ENCODE assay signal across 31 cellular contexts in the genomic region with DNA sequence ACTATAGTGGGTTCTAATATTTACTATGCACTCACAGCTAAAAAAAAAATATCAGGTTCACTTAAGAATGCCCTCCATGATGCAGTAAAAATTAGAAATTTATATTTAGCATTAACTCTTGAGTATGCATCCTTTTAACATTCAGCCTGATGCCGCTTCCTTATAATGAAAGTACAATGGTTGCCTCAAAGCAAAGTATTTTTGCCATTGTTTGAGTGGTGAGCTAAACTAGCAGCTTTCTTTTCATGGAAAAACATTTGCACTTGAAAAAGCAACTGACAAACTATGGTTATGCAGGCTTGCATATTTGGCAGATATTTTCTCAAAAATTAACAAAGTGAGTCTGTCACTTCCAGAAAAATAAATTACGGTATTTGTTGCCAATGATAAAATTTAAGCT.
"Had no signal": no experiment of that assay in that cellular context is flagged by ENCODE, and none has a peak within 500 bp of the region (broad histone marks: within the 10 kb centered on the region; RNA-seq: fewer than 3 reads in every experiment).

No MANE protein-coding gene starts in this region.

- H3K36me3 Mint-ChIP-seq: activated naive CD4-positive, alpha-beta T cell treated with anti-CD3 and anti-CD28 coated beads, Interleukin-2, amount 10 ng/mL, durations not matched to agents 7 days and 5 days; activated naive CD4-positive, alpha-beta T cell treated with anti-CD3 and anti-CD28 coated beads, Interleukin-2, amount 50 U/mL, for 72 hours; activated naive CD8-positive, alpha-beta T cell treated with anti-CD3 and anti-CD28 coated beads, Interleukin-2, amount 10 ng/mL, durations not matched to agents 7 days and 5 days; brain had no signal

- ATAC-seq: activated CD4-positive, alpha-beta T cell treated with anti-CD3 and anti-CD28 coated beads for 36 hours; activated naive CD4-positive, alpha-beta T cell treated with anti-CD3 and anti-CD28 coated beads, Interleukin-2, amount 50 U/mL, for 72 hours; activated T-cell treated with anti-CD3 and anti-CD28 coated beads, Interleukin-2, amount 50 U/mL, for 72 hours; gastroesophageal sphincter; heart right ventricle; T-helper 17 cell had no signal

- DNase-seq: activated CD4-positive, alpha-beta memory T cell treated with anti-CD3 and anti-CD28 coated beads, Interleukin-2, amount 10 ng/mL, durations not matched to agents 7 days and 5 days; activated CD4-positive, alpha-beta T cell treated with anti-CD3 and anti-CD28 coated beads for 36 hours; activated CD4-positive, alpha-beta T cell treated with anti-CD3 and anti-CD28 coated beads, Interleukin-2, amount 10 ng/mL, durations not matched to agents 24 days and 14 days; activated CD4-positive, CD25-positive, alpha-beta regulatory T cell; activated CD4-positive, CD25-positive, alpha-beta regulatory T cell treated with anti-CD3 and anti-CD28 coated beads, Interleukin-2, amount 50 U/mL, for 72 hours; activated CD8-positive, alpha-beta memory T cell treated with anti-CD3 and anti-CD28 coated beads, Interleukin-2, amount 50 U/mL, for 48 hours; activated gamma-delta T cell; activated naive CD4-positive, alpha-beta T cell; activated naive CD4-positive, alpha-beta T cell treated with anti-CD3 and anti-CD28 coated beads, Interleukin-2, amount 10 ng/mL, durations not matched to agents 7 days and 5 days; activated naive CD8-positive, alpha-beta T cell treated with anti-CD3 and anti-CD28 coated beads, Interleukin-2, amount 10 ng/mL, durations not matched to agents 7 days and 5 days; activated T-cell treated with anti-CD3 and anti-CD28 coated beads for 4 hours; activated T-cell treated with anti-CD3 and anti-CD28 coated beads, Interleukin-2, amount 50 U/mL, for 24 hours; activated T-cell treated with anti-CD3 and anti-CD28 coated beads, Interleukin-2, amount 50 U/mL, for 72 hours; central memory CD4-positive, alpha-beta T cell; cerebellar nuclear complex; colonic mucosa; effector CD8-positive, alpha-beta T cell; esophagus squamous epithelium; foreskin melanocyte; heart right ventricle; T-helper 17 cell; T1000; WERI-Rb-1 had no signal

- H3K4me1 ChIP-seq: ascending aorta, breast epithelium, colonic mucosa, esophagus squamous epithelium, gastroesophageal sphincter, heart right ventricle had no signal

- H3K27me3 Mint-ChIP-seq: activated CD4-positive, alpha-beta memory T cell treated with anti-CD3 and anti-CD28 coated beads, Interleukin-2, amount 10 ng/mL, durations not matched to agents 7 days and 5 days; activated CD4-positive, alpha-beta T cell treated with anti-CD3 and anti-CD28 coated beads for 36 hours; activated CD4-positive, alpha-beta T cell treated with anti-CD3 and anti-CD28 coated beads, Interleukin-2, amount 10 ng/mL, durations not matched to agents 24 days and 14 days; activated naive CD4-positive, alpha-beta T cell treated with anti-CD3 and anti-CD28 coated beads, Interleukin-2, amount 10 ng/mL, durations not matched to agents 7 days and 5 days; activated naive CD8-positive, alpha-beta T cell treated with anti-CD3 and anti-CD28 coated beads, Interleukin-2, amount 10 ng/mL, durations not matched to agents 7 days and 5 days; activated T-cell treated with anti-CD3 and anti-CD28 coated beads, Interleukin-2, amount 50 U/mL, for 24 hours; T-helper 17 cell had no signal

- H3K4me3 ChIP-seq: ascending aorta, breast epithelium, cardiac muscle cell, colonic mucosa, esophagus squamous epithelium, gastroesophageal sphincter, heart right ventricle had no signal

- H3K9me3 Mint-ChIP-seq: activated CD4-positive, alpha-beta memory T cell treated with anti-CD3 and anti-CD28 coated beads, Interleukin-2, amount 10 ng/mL, durations not matched to agents 7 days and 5 days; activated CD4-positive, alpha-beta T cell treated with anti-CD3 and anti-CD28 coated beads, Interleukin-2, amount 10 ng/mL, durations not matched to agents 24 days and 14 days; activated naive CD4-positive, alpha-beta T cell treated with anti-CD3 and anti-CD28 coated beads, Interleukin-2, amount 10 ng/mL, durations not matched to agents 7 days and 5 days; activated naive CD8-positive, alpha-beta T cell treated with anti-CD3 and anti-CD28 coated beads, Interleukin-2, amount 10 ng/mL, durations not matched to agents 7 days and 5 days; activated T-cell treated with anti-CD3 and anti-CD28 coated beads, Interleukin-2, amount 50 U/mL, for 24 hours; brain; T-helper 2 cell treated with Interferon-gamma antibody and Interleukin-4, amounts not matched to agents 5 μg/mL and 100 μg/mL, for 36 hours had no signal

- H3K4me1 Mint-ChIP-seq: activated CD4-positive, alpha-beta memory T cell treated with anti-CD3 and anti-CD28 coated beads, Interleukin-2, amount 10 ng/mL, durations not matched to agents 7 days and 5 days; activated CD4-positive, alpha-beta T cell treated with anti-CD3 and anti-CD28 coated beads for 36 hours; activated CD4-positive, alpha-beta T cell treated with anti-CD3 and anti-CD28 coated beads, Interleukin-2, amount 10 ng/mL, durations not matched to agents 24 days and 14 days; activated naive CD4-positive, alpha-beta T cell treated with anti-CD3 and anti-CD28 coated beads, Interleukin-2, amount 10 ng/mL, durations not matched to agents 7 days and 5 days; activated naive CD8-positive, alpha-beta T cell treated with anti-CD3 and anti-CD28 coated beads, Interleukin-2, amount 10 ng/mL, durations not matched to agents 7 days and 5 days; T-helper 17 cell had no signal

- H3K9me3 ChIP-seq: ascending aorta, breast epithelium, colonic mucosa, esophagus squamous epithelium, gastroesophageal sphincter, heart right ventricle had no signal

- H3K27ac Mint-ChIP-seq: activated CD4-positive, alpha-beta memory T cell treated with anti-CD3 and anti-CD28 coated beads, Interleukin-2, amount 10 ng/mL, durations not matched to agents 7 days and 5 days; activated CD4-positive, alpha-beta T cell treated with anti-CD3 and anti-CD28 coated beads for 36 hours; activated CD4-positive, alpha-beta T cell treated with anti-CD3 and anti-CD28 coated beads, Interleukin-2, amount 10 ng/mL, durations not matched to agents 24 days and 14 days; activated naive CD4-positive, alpha-beta T cell treated with anti-CD3 and anti-CD28 coated beads, Interleukin-2, amount 10 ng/mL, durations not matched to agents 7 days and 5 days; activated naive CD4-positive, alpha-beta T cell treated with anti-CD3 and anti-CD28 coated beads, Interleukin-2, amount 50 U/mL, for 72 hours; activated naive CD8-positive, alpha-beta T cell treated with anti-CD3 and anti-CD28 coated beads, Interleukin-2, amount 10 ng/mL, durations not matched to agents 7 days and 5 days; activated T-cell treated with anti-CD3 and anti-CD28 coated beads, Interleukin-2, amount 50 U/mL, for 24 hours; activated T-cell treated with anti-CD3 and anti-CD28 coated beads, Interleukin-2, amount 50 U/mL, for 72 hours; brain; T-helper 17 cell; T-helper 2 cell treated with Interferon-gamma antibody and Interleukin-4, amounts not matched to agents 5 μg/mL and 100 μg/mL, for 36 hours had no signal

- H3K27ac ChIP-seq: ascending aorta, breast epithelium, cardiac muscle cell, colonic mucosa, epithelial cell of prostate, esophagus squamous epithelium, gastroesophageal sphincter, heart right ventricle, WERI-Rb-1 had no signal

- H3K36me3 ChIP-seq: ascending aorta, breast epithelium, cardiac muscle cell, colonic mucosa, esophagus squamous epithelium, gastroesophageal sphincter, heart right ventricle, WERI-Rb-1 had no signal

- H3K27me3 ChIP-seq: ascending aorta, breast epithelium, cardiac muscle cell, colonic mucosa, esophagus squamous epithelium, gastroesophageal sphincter, heart right ventricle had no signal

- H3K4me3 Mint-ChIP-seq: activated CD4-positive, alpha-beta memory T cell treated with anti-CD3 and anti-CD28 coated beads, Interleukin-2, amount 10 ng/mL, durations not matched to agents 7 days and 5 days; activated CD4-positive, alpha-beta T cell treated with anti-CD3 and anti-CD28 coated beads for 36 hours; activated CD4-positive, alpha-beta T cell treated with anti-CD3 and anti-CD28 coated beads, Interleukin-2, amount 10 ng/mL, durations not matched to agents 24 days and 14 days; activated naive CD4-positive, alpha-beta T cell treated with anti-CD3 and anti-CD28 coated beads, Interleukin-2, amount 10 ng/mL, durations not matched to agents 7 days and 5 days; activated naive CD8-positive, alpha-beta T cell treated with anti-CD3 and anti-CD28 coated beads, Interleukin-2, amount 10 ng/mL, durations not matched to agents 7 days and 5 days; activated T-cell treated with anti-CD3 and anti-CD28 coated beads, Interleukin-2, amount 50 U/mL, for 24 hours; activated T-cell treated with anti-CD3 and anti-CD28 coated beads, Interleukin-2, amount 50 U/mL, for 72 hours; brain; T-helper 17 cell; T-helper 2 cell treated with Interferon-gamma antibody and Interleukin-4, amounts not matched to agents 5 μg/mL and 100 μg/mL, for 36 hours had no signal
